In genomic region chr12:75289678-75290200, GRCh38 we compare ENCODE assay signal across 11 cellular contexts. TPM values are rescaled to one million over a fixed set of nuclear protein-coding genes. Genes with fewer than 3 reads are reported as not detected.
DNase-seq lines count a peak whose midpoint lies in the region; ATAC-seq and TF ChIP-seq lines count a peak whose summit lies in the region.
"Had no signal": no experiment of that assay in that cellular context is flagged by ENCODE, and none has a peak within 500 bp of the region (broad histone marks: within the 10 kb centered on the region; RNA-seq: fewer than 3 reads in every experiment).

No MANE protein-coding gene starts in this region.

- H3K4me3 Mint-ChIP-seq in osteocyte (ENCODE audit: unreplicated experiment) = no peak overlapping the region
- H3K4me3 Mint-ChIP-seq: activated naive CD8-positive, alpha-beta T cell had no signal

- no peaks in the 10 kb centered on the region for H3K9me3 Mint-ChIP-seq in osteocyte (ENCODE audit: unreplicated experiment)

- no peak for ATAC-seq in GM18861 (IDR thresholded peaks at IDR 0.05; ENCODE audit: unreplicated experiment)
- ATAC-seq in HG03442 (IDR thresholded peaks at IDR 0.05; ENCODE audit: unreplicated experiment) = no peak

- H3K27ac Mint-ChIP-seq in osteocyte (ENCODE audit: unreplicated experiment) = no peak overlapping the region
- H3K27ac Mint-ChIP-seq: activated naive CD8-positive, alpha-beta T cell had no signal

- no peaks in the 10 kb centered on the region for H3K36me3 Mint-ChIP-seq in osteocyte (ENCODE audit: unreplicated experiment)
- H3K36me3 Mint-ChIP-seq: activated naive CD8-positive, alpha-beta T cell had no signal

- peaks cover 2% of the 10 kb centered on the region for H3K4me1 Mint-ChIP-seq in osteocyte (ENCODE audit: unreplicated experiment)

- CTCF ChIA-PET in GM10248 (lab: Yijun Ruan, JAX) = interaction anchor here (1.1 to 1.7 kb wide), 4 partner anchors 8 to 27 kb away, joined by 3 to 7 read pairs (median 4); no protein-coding TSS in a partner anchor

- H3K27me3 Mint-ChIP-seq in osteocyte (ENCODE audit: unreplicated experiment) = peaks cover 10% of the 10 kb centered on the region
- H3K27me3 Mint-ChIP-seq: activated naive CD8-positive, alpha-beta T cell had no signal

- no peak overlapping the region for H3K4me3 ChIP-seq in choroid plexus epithelial cell (ENCODE audit: low read depth, low read length)
- H3K4me3 ChIP-seq: spleen had no signal

- DNase-seq in GM10248 (ENCODE audit: extremely low spot score) = no peak
- DNase-seq in NCI-H1417 treated with DMSO at 0.1 percent for 48 hours (lab: John Stamatoyannopoulos, UW) = peak; percentile 24
- DNase-seq in choroid plexus epithelial cell (ENCODE audit: low read depth) = peak; percentile 58
- DNase-seq in osteocyte (ENCODE audit: extremely low spot score, unreplicated experiment) = no peak
- no peak for DNase-seq in HK-2 (ENCODE audit: unreplicated experiment)
- DNase-seq: NCI-H1436, spleen had no signal

- POLR2A ChIA-PET in GM10248 (lab: Yijun Ruan, JAX) = no interaction called here

- TF ChIP-seq CTCF in GM10248 (IDR thresholded peaks at IDR 0.05; ENCODE audit: control extremely low read depth, extremely low read depth, low read depth, missing control alignments) (peak; percentile 29), choroid plexus epithelial cell (conservative IDR thresholded peaks at IDR 0.05; ENCODE audit: low read depth, low read length) (peak; percentile 45), osteocyte (IDR thresholded peaks at IDR 0.05) (peak; percentile 54)

RNA-seq across cellular contexts. Expression of gene CAPS2, which starts 40.4 kb away (rescaled TPM):
- total RNA-seq in osteocyte = 4.0 and 5.3 TPM in 2 replicates

RNA-seq across cellular contexts. Expression of gene GLIPR1L1, which starts 44.7 kb away (rescaled TPM):
- not detected in 2 replicates for total RNA-seq in osteocyte
- total RNA-seq: spleen, temporal lobe had no signal

Comparison
In these comparisons a context has a peak if more than half of its experiments do, and no peak if none do; other contexts are left out.
1. DNase-seq: peak in NCI-H1417 treated with DMSO at 0.1 percent for 48 hours (single experiment) and choroid plexus epithelial cell (single experiment); none in GM10248 (single experiment), osteocyte (single experiment) and HK-2 (single experiment).
2. Peak in every context shown above with its lines, with median percentiles within 50 percentile points of each other: CTCF ChIP-seq.